Comparison of ENCODE assay signal across 9 cellular contexts in genomic region chr5:55175781-55176175, GRCh38. TPM values are rescaled to one million over a fixed set of nuclear protein-coding genes. Genes with fewer than 3 reads are reported as not detected.
DNase-seq lines count a peak whose midpoint lies in the region; ATAC-seq lines count a peak whose summit lies in the region.
"Had no signal": no experiment of that assay in that cellular context is flagged by ENCODE, and none has a peak within 500 bp of the region (broad histone marks: within the 10 kb centered on the region; RNA-seq: fewer than 3 reads in every experiment).

No MANE protein-coding gene starts in this region.

- H3K27me3 ChIP-seq in iPS-20b (ENCODE audit: insufficient read depth, low read length), result peaks cover 91% of the 10 kb centered on the region

- no peaks in the 10 kb centered on the region for H3K9me3 ChIP-seq in iPS-20b (ENCODE audit: insufficient read depth, low read depth, low read length)

- POLR2A ChIA-PET in activated CD4-positive, alpha-beta T cell treated with anti-CD3 and anti-CD28 coated beads for 36 hours (lab: Charles Lee), result interaction anchor here (0.7 kb wide), 1 partner anchor 57 kb away, joined by 8 read pairs; the partner anchor contains the start of gene CCNO

- ATAC-seq in activated CD4-positive, alpha-beta T cell treated with anti-CD3 and anti-CD28 coated beads for 36 hours, result no peak
- ATAC-seq in activated T-helper 17 cell treated with anti-CD3 and anti-CD28 coated beads, Interleukin-2, amount 50 U/mL, for 72 hours (replicated peaks), result no peak
- ATAC-seq in stimulated activated naive CD8-positive, alpha-beta T cell treated with anti-CD3 and anti-CD28 coated beads, Interleukin-15, amount 100 ng/mL, for 72 hours, result no peak

- CTCF ChIA-PET in activated CD4-positive, alpha-beta T cell treated with anti-CD3 and anti-CD28 coated beads for 36 hours (lab: Charles Lee), result interaction anchor here (0.6 to 1.8 kb wide), 6 partner anchors 16 to 659 kb away, joined by 3 to 6 read pairs (median 4); partner anchors contain the start of gene GPX8

- H3K27ac ChIP-seq in iPS-20b (ENCODE audit: low read length), result no peak overlapping the region

- no peaks in the 10 kb centered on the region for H3K9me3 Mint-ChIP-seq in activated CD4-positive, alpha-beta T cell treated with anti-CD3 and anti-CD28 coated beads for 36 hours (ENCODE audit: low read depth)
- H3K9me3 Mint-ChIP-seq in activated T-helper 17 cell treated with anti-CD3 and anti-CD28 coated beads, Interleukin-2, amount 50 U/mL, for 72 hours, result no peaks in the 10 kb centered on the region
- H3K9me3 Mint-ChIP-seq in stimulated activated naive CD8-positive, alpha-beta T cell treated with anti-CD3 and anti-CD28 coated beads, Interleukin-15, amount 100 ng/mL, for 72 hours, result no peaks in the 10 kb centered on the region

- H3K27ac Mint-ChIP-seq in activated CD4-positive, alpha-beta T cell treated with anti-CD3 and anti-CD28 coated beads for 36 hours, result peak overlapping the region; percentile 59
- H3K27ac Mint-ChIP-seq in activated T-helper 17 cell treated with anti-CD3 and anti-CD28 coated beads, Interleukin-2, amount 50 U/mL, for 72 hours, result no peak overlapping the region
- H3K27ac Mint-ChIP-seq in stimulated activated naive CD8-positive, alpha-beta T cell treated with anti-CD3 and anti-CD28 coated beads, Interleukin-15, amount 100 ng/mL, for 72 hours, result peak overlapping the region in 1 of 2 donors; percentile 3

- intact Hi-C loops in activated CD4-positive, alpha-beta T cell treated with anti-CD3 and anti-CD28 coated beads for 36 hours (cut with DNase I, micrococcal nuclease), result no loop called here

- peak overlapping the region; percentile 59 for H3K4me3 ChIP-seq in iPS-20b (ENCODE audit: low read length)

- H3K36me3 ChIP-seq in iPS-20b (ENCODE audit: insufficient read depth, low read depth, low read length), result no peaks in the 10 kb centered on the region

- peaks cover 37% of the 10 kb centered on the region for H3K4me1 Mint-ChIP-seq in activated CD4-positive, alpha-beta T cell treated with anti-CD3 and anti-CD28 coated beads for 36 hours
- H3K4me1 Mint-ChIP-seq in activated T-helper 17 cell treated with anti-CD3 and anti-CD28 coated beads, Interleukin-2, amount 50 U/mL, for 72 hours, result peaks cover 20% of the 10 kb centered on the region
- peaks cover 34% of the 10 kb centered on the region for H3K4me1 Mint-ChIP-seq in stimulated activated naive CD8-positive, alpha-beta T cell treated with anti-CD3 and anti-CD28 coated beads, Interleukin-15, amount 100 ng/mL, for 72 hours

- no peaks in the 10 kb centered on the region for H3K36me3 Mint-ChIP-seq in activated CD4-positive, alpha-beta T cell treated with anti-CD3 and anti-CD28 coated beads for 36 hours (ENCODE audit: low read depth)
- H3K36me3 Mint-ChIP-seq in activated T-helper 17 cell treated with anti-CD3 and anti-CD28 coated beads, Interleukin-2, amount 50 U/mL, for 72 hours (ENCODE audit: low read depth), result no peaks in the 10 kb centered on the region

- DNase-seq in activated CD4-positive, alpha-beta T cell treated with anti-CD3 and anti-CD28 coated beads for 36 hours, result no peak
- DNase-seq in activated CD4-positive, alpha-beta T cell treated with anti-CD3 and anti-CD28 coated beads for 4 hours, result no peak
- DNase-seq in stimulated activated naive CD8-positive, alpha-beta T cell treated with anti-CD3 and anti-CD28 coated beads, Interleukin-15, amount 100 ng/mL, for 72 hours, result no peak
- no peak for DNase-seq in SIG-M5 treated with dmso at 0.1 percent for 504 hours (lab: John Stamatoyannopoulos, UW; ENCODE audit: unreplicated experiment)
- DNase-seq in occipital lobe (lab: John Stamatoyannopoulos, UW), result no peak
- DNase-seq in HUDEP-2 (lab: John Stamatoyannopoulos, UW; ENCODE audit: unreplicated experiment in 76 of 76), result no peak

- H3K9ac ChIP-seq in iPS-20b (ENCODE audit: low read depth, low read length), result no peak overlapping the region

- peaks cover 63% of the 10 kb centered on the region for H3K27me3 Mint-ChIP-seq in activated CD4-positive, alpha-beta T cell treated with anti-CD3 and anti-CD28 coated beads for 36 hours
- H3K27me3 Mint-ChIP-seq in activated T-helper 17 cell treated with anti-CD3 and anti-CD28 coated beads, Interleukin-2, amount 50 U/mL, for 72 hours, result peaks cover 51% of the 10 kb centered on the region
- H3K27me3 Mint-ChIP-seq in stimulated activated naive CD8-positive, alpha-beta T cell treated with anti-CD3 and anti-CD28 coated beads, Interleukin-15, amount 100 ng/mL, for 72 hours, result peaks cover 77% of the 10 kb centered on the region

- peak overlapping the region; percentile 50 for H3K4me3 Mint-ChIP-seq in activated CD4-positive, alpha-beta T cell treated with anti-CD3 and anti-CD28 coated beads for 36 hours
- peak overlapping the region; percentile 38 for H3K4me3 Mint-ChIP-seq in activated T-helper 17 cell treated with anti-CD3 and anti-CD28 coated beads, Interleukin-2, amount 50 U/mL, for 72 hours
- H3K4me3 Mint-ChIP-seq in stimulated activated naive CD8-positive, alpha-beta T cell treated with anti-CD3 and anti-CD28 coated beads, Interleukin-15, amount 100 ng/mL, for 72 hours, result peak overlapping the region; percentile 73 to 74

- peaks cover 10% of the 10 kb centered on the region; the same call in 1 of the 2 replicates for H3K4me1 ChIP-seq in iPS-20b (ENCODE audit: insufficient read depth, low read length)

RNA-seq across cellular contexts. Expression of gene CDC20B, which starts 2.8 kb away (rescaled TPM):
- total RNA-seq in activated CD4-positive, alpha-beta T cell treated with anti-CD3 and anti-CD28 coated beads for 36 hours, result not detected
- total RNA-seq in activated T-helper 17 cell treated with anti-CD3 and anti-CD28 coated beads, Interleukin-2, amount 50 U/mL, for 72 hours, result not detected
- total RNA-seq in occipital lobe, result 0.78 TPM

RNA-seq across cellular contexts. Expression of gene GPX8, which starts 15.8 kb away (rescaled TPM):
- not detected for total RNA-seq in activated CD4-positive, alpha-beta T cell treated with anti-CD3 and anti-CD28 coated beads for 36 hours
- total RNA-seq in activated T-helper 17 cell treated with anti-CD3 and anti-CD28 coated beads, Interleukin-2, amount 50 U/mL, for 72 hours, result not detected
- total RNA-seq in occipital lobe, result 4.4 TPM
- total RNA-seq: T-helper 1 cell treated with Interleukin-12 subunit alpha and Interleukin-12 subunit beta and Interleukin-4 antibody, amounts not matched to agents 30 ng/mL and 1 ng/mL, for 36 hours had no signal

RNA-seq across cellular contexts. Expression of gene MCIDAS, which starts 51.3 kb away (rescaled TPM):
- not detected for total RNA-seq in activated CD4-positive, alpha-beta T cell treated with anti-CD3 and anti-CD28 coated beads for 36 hours
- total RNA-seq in activated T-helper 17 cell treated with anti-CD3 and anti-CD28 coated beads, Interleukin-2, amount 50 U/mL, for 72 hours, result under 1 TPM in 1 of 2 donors, not detected in 1; 0.16 TPM
- not detected for total RNA-seq in occipital lobe
- total RNA-seq: T-helper 1 cell treated with Interleukin-12 subunit alpha and Interleukin-12 subunit beta and Interleukin-4 antibody, amounts not matched to agents 30 ng/mL and 1 ng/mL, for 36 hours had no signal

RNA-seq across cellular contexts. Expression of gene CCNO, which starts 57.6 kb away (rescaled TPM):
- total RNA-seq in activated CD4-positive, alpha-beta T cell treated with anti-CD3 and anti-CD28 coated beads for 36 hours, result not detected
- not detected for total RNA-seq in activated T-helper 17 cell treated with anti-CD3 and anti-CD28 coated beads, Interleukin-2, amount 50 U/mL, for 72 hours
- 0.16 TPM for total RNA-seq in occipital lobe
- total RNA-seq: T-helper 1 cell treated with Interleukin-12 subunit alpha and Interleukin-12 subunit beta and Interleukin-4 antibody, amounts not matched to agents 30 ng/mL and 1 ng/mL, for 36 hours had no signal
